In genomic region chr16:13289515-13289914, GRCh38 we compare ENCODE assay signal across 25 cellular contexts.
A peak's percentile ranks its signal among the peaks of the same experiment; 100 is the strongest.
DNase-seq lines count a peak whose midpoint lies in the region; ATAC-seq, FAIRE-seq and TF ChIP-seq lines count a peak whose summit lies in the region.
"Had no signal": no experiment of that assay in that cellular context is flagged by ENCODE, and none has a peak within 500 bp of the region (broad histone marks: within the 10 kb centered on the region; RNA-seq: fewer than 3 reads in every experiment).

No MANE protein-coding gene starts in this region.

- no peaks in the 10 kb centered on the region for H3K4me1 Mint-ChIP-seq in activated naive CD8-positive, alpha-beta T cell treated with anti-CD3 and anti-CD28 coated beads for 36 hours

- no peak overlapping the region for H3K4me3 ChIP-seq in GM06990 (replicated peaks; ENCODE audit: low read depth, low read length)
- no peak overlapping the region for H3K4me3 ChIP-seq in bronchial epithelial cell (ENCODE audit: low read depth, low read length)
- H3K4me3 ChIP-seq: BLaER1, GM23338, K562, Peyer's patch had no signal

- H3K27ac Mint-ChIP-seq in activated naive CD8-positive, alpha-beta T cell treated with anti-CD3 and anti-CD28 coated beads for 36 hours: no peak overlapping the region
- H3K27ac Mint-ChIP-seq: CD4-positive, CD25-positive, alpha-beta regulatory T cell; GM23338; H9 had no signal

- peak; percentile 47 for ATAC-seq in HG02938 (IDR thresholded peaks at IDR 0.05; ENCODE audit: unreplicated experiment)
- ATAC-seq: GM23338, K562 had no signal

- no peaks in the 10 kb centered on the region; the same call in 1 of the 2 replicates for H3K27me3 ChIP-seq in GM06990 (replicated peaks; ENCODE audit: control insufficient read depth, insufficient read depth, low read length)
- H3K27me3 ChIP-seq in bronchial epithelial cell (ENCODE audit: control insufficient read depth, insufficient read depth, low read length): no peaks in the 10 kb centered on the region
- H3K27me3 ChIP-seq: BLaER1, Peyer's patch had no signal

- no peaks in the 10 kb centered on the region for H3K36me3 Mint-ChIP-seq in activated naive CD8-positive, alpha-beta T cell treated with anti-CD3 and anti-CD28 coated beads for 36 hours
- H3K36me3 Mint-ChIP-seq: CD4-positive, CD25-positive, alpha-beta regulatory T cell had no signal

- no peak for FAIRE-seq in bronchial epithelial cell (lab: Jason Lieb, UNC)
- FAIRE-seq: A204.1, GM12891, K562 had no signal

- peaks cover 8% of the 10 kb centered on the region for H3K27me3 Mint-ChIP-seq in activated naive CD8-positive, alpha-beta T cell treated with anti-CD3 and anti-CD28 coated beads for 36 hours

- H3K9me3 Mint-ChIP-seq in activated naive CD8-positive, alpha-beta T cell treated with anti-CD3 and anti-CD28 coated beads for 36 hours: no peaks in the 10 kb centered on the region
- H3K9me3 Mint-ChIP-seq: GM23338, H9 had no signal

- DNase-seq in GM06990 (ENCODE audit: extremely low read depth, insufficient read length): peak; percentile 35
- peak; percentile 38 for DNase-seq in GM13976 (ENCODE audit: low spot score)
- peak; percentile 17 for DNase-seq in bronchial epithelial cell (ENCODE audit: low read depth)
- DNase-seq in activated naive CD8-positive, alpha-beta T cell treated with anti-CD3 and anti-CD28 coated beads for 36 hours: no peak
- no peak for DNase-seq in activated T-cell treated with anti-CD3 and anti-CD28 coated beads, Interleukin-2, amount 50 U/mL, for 1 hour
- DNase-seq in NCI-H1105 treated with DMSO at 0.1 percent for 48 hours (lab: John Stamatoyannopoulos, UW): no peak
- DNase-seq: CD4-positive, CD25-positive, alpha-beta regulatory T cell; DMS153; DND-41; H9; MM.1S; NCI-H1417; NCI-H1694; NCI-H2029 treated with DMSO at 0.1 percent for 48 hours; NCI-H446 treated with DMSO at 0.1 percent for 48 hours; NCI-H526; NCI-H82; Peyer's patch; SHP77 treated with DMSO at 0.1 percent for 48 hours had no signal

- H3K4me3 Mint-ChIP-seq in activated naive CD8-positive, alpha-beta T cell treated with anti-CD3 and anti-CD28 coated beads for 36 hours: no peak overlapping the region
- H3K4me3 Mint-ChIP-seq: CD4-positive, CD25-positive, alpha-beta regulatory T cell; GM23338; H9 had no signal

- no peak for TF ChIP-seq CTCF in GM06990 (IDR thresholded peaks at IDR 0.05; ENCODE audit: insufficient read depth, low read length, poor library complexity, severe bottlenecking)
- TF ChIP-seq CTCF in GM13976 (IDR thresholded peaks at IDR 0.05; ENCODE audit: borderline replicate concordance, control extremely low read depth, extremely low read depth, insufficient read depth, missing control alignments): no peak
- TF ChIP-seq CTCF in bronchial epithelial cell (IDR thresholded peaks at IDR 0.05; ENCODE audit: insufficient read depth, low read length, severe bottlenecking): no peak

- in situ Hi-C loops in GM13976 (cut with MboI; ENCODE audit: low sequenced_read_pairs, unreplicated experiment): no loop called here

- no peaks in the 10 kb centered on the region for H3K36me3 ChIP-seq in GM06990 (ENCODE audit: control insufficient read depth, insufficient read depth, low read length)
- H3K36me3 ChIP-seq in bronchial epithelial cell (ENCODE audit: control insufficient read depth, insufficient read depth, low read length): no peaks in the 10 kb centered on the region
- H3K36me3 ChIP-seq: BLaER1, Peyer's patch had no signal

Comparison
In these comparisons a context has a peak if more than half of its experiments do, and no peak if none do; other contexts are left out.
1. DNase-seq: peak in GM06990 (single experiment), GM13976 (single experiment) and bronchial epithelial cell (single experiment); none in activated naive CD8-positive, alpha-beta T cell treated with anti-CD3 and anti-CD28 coated beads for 36 hours (single experiment), activated T-cell treated with anti-CD3 and anti-CD28 coated beads, Interleukin-2, amount 50 U/mL, for 1 hour (single experiment) and NCI-H1105 treated with DMSO at 0.1 percent for 48 hours (single experiment).